In genomic region chr1:9234223-9235122, GRCh38 we compare ENCODE assay signal across 1 cellular context.
TF ChIP-seq lines count a peak whose summit lies in the region.

A gene with protein sequence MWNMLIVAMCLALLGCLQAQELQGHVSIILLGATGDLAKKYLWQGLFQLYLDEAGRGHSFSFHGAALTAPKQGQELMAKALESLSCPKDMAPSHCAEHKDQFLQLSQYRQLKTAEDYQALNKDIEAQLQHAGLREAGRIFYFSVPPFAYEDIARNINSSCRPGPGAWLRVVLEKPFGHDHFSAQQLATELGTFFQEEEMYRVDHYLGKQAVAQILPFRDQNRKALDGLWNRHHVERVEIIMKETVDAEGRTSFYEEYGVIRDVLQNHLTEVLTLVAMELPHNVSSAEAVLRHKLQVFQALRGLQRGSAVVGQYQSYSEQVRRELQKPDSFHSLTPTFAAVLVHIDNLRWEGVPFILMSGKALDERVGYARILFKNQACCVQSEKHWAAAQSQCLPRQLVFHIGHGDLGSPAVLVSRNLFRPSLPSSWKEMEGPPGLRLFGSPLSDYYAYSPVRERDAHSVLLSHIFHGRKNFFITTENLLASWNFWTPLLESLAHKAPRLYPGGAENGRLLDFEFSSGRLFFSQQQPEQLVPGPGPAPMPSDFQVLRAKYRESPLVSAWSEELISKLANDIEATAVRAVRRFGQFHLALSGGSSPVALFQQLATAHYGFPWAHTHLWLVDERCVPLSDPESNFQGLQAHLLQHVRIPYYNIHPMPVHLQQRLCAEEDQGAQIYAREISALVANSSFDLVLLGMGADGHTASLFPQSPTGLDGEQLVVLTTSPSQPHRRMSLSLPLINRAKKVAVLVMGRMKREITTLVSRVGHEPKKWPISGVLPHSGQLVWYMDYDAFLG (plus strand): TSS chr1:9234774. CDS start chr1:9244935, 10,161 bp downstream.

TF ChIP-seq in HepG2, 621 proteins besides CTCF, POLR2A, EP300 and RAD21 (continued from another document and continues in another):
- TF ChIP-seq ZNF512B (CRISPR knock-in tag; IDR thresholded peaks at IDR 0.05; ENCODE audit: borderline replicate concordance) (no peak), SAFB2 (CRISPR knock-in tag; IDR thresholded peaks at IDR 0.05; ENCODE audit: borderline replicate concordance, low read depth) (peak; percentile 92), KLF12 (CRISPR knock-in tag; IDR thresholded peaks at IDR 0.05; ENCODE audit: borderline replicate concordance) (peak; percentile 93), THYN1 (CRISPR knock-in tag; IDR thresholded peaks at IDR 0.05; ENCODE audit: borderline replicate concordance, low read depth) (no peak), ZNF17 (CRISPR knock-in tag; IDR thresholded peaks at IDR 0.05) (no peak), ZNF430 (CRISPR knock-in tag; IDR thresholded peaks at IDR 0.05) (no peak), YEATS4 (CRISPR knock-in tag; IDR thresholded peaks at IDR 0.05; ENCODE audit: borderline replicate concordance) (peak; percentile 88; the same call in 1 of the 2 replicates), TCF7 (IDR thresholded peaks at IDR 0.05; ENCODE audit: low read depth) (peak; percentile 72; the same call in 1 of the 2 replicates), ZNF280B (CRISPR knock-in tag; IDR thresholded peaks at IDR 0.05; ENCODE audit: borderline replicate concordance) (no peak), KDM1A (CRISPR knock-in tag; IDR thresholded peaks at IDR 0.05) (peak; percentile 99), SMC3 (IDR thresholded peaks at IDR 0.05; ENCODE audit: low read length) (no peak), ZSCAN9 (CRISPR knock-in tag; IDR thresholded peaks at IDR 0.05; ENCODE audit: borderline replicate concordance) (no peak; the same call in 1 of the 2 replicates), ZFP90 (CRISPR knock-in tag; IDR thresholded peaks at IDR 0.05; ENCODE audit: borderline replicate concordance) (peak; percentile 69; the same call in 1 of the 2 replicates), ZNF850 (CRISPR knock-in tag; conservative IDR thresholded peaks at IDR 0.05) (no peak), KDM6A (CRISPR knock-in tag; IDR thresholded peaks at IDR 0.05; ENCODE audit: low read depth) (no peak), NR3C1 (CRISPR knock-in tag; IDR thresholded peaks at IDR 0.05) (no peak), MBD4 (IDR thresholded peaks at IDR 0.05; ENCODE audit: borderline replicate concordance, low read length) (no peak), ZNF770 (CRISPR knock-in tag; IDR thresholded peaks at IDR 0.05) (no peak), SMAD1 (CRISPR knock-in tag; IDR thresholded peaks at IDR 0.05; ENCODE audit: borderline replicate concordance, low read depth) (peak; percentile 78; the same call in 1 of the 2 replicates), MXD4 (CRISPR knock-in tag; IDR thresholded peaks at IDR 0.05) (no peak; the same call in 1 of the 2 replicates), ZNF317 (CRISPR knock-in tag; IDR thresholded peaks at IDR 0.05) (peak; percentile 68; the same call in 1 of the 2 replicates), ZXDC (CRISPR knock-in tag; IDR thresholded peaks at IDR 0.05) (no peak; the same call in 1 of the 2 replicates), ZFP36 (IDR thresholded peaks at IDR 0.05; ENCODE audit: borderline replicate concordance, low read depth, low read length, partially characterized antibody) (no peak), ZNF205 (CRISPR knock-in tag; IDR thresholded peaks at IDR 0.05) (peak; percentile 62; the same call in 1 of the 2 replicates)
- TF ChIP-seq, protein P1, sequence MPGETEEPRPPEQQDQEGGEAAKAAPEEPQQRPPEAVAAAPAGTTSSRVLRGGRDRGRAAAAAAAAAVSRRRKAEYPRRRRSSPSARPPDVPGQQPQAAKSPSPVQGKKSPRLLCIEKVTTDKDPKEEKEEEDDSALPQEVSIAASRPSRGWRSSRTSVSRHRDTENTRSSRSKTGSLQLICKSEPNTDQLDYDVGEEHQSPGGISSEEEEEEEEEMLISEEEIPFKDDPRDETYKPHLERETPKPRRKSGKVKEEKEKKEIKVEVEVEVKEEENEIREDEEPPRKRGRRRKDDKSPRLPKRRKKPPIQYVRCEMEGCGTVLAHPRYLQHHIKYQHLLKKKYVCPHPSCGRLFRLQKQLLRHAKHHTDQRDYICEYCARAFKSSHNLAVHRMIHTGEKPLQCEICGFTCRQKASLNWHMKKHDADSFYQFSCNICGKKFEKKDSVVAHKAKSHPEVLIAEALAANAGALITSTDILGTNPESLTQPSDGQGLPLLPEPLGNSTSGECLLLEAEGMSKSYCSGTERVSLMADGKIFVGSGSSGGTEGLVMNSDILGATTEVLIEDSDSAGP (CRISPR knock-in tag; IDR thresholded peaks at IDR 0.05; ENCODE audit: borderline replicate concordance), result peak; percentile 67; the same call in 1 of the 2 replicates
- TF ChIP-seq, protein P2, sequence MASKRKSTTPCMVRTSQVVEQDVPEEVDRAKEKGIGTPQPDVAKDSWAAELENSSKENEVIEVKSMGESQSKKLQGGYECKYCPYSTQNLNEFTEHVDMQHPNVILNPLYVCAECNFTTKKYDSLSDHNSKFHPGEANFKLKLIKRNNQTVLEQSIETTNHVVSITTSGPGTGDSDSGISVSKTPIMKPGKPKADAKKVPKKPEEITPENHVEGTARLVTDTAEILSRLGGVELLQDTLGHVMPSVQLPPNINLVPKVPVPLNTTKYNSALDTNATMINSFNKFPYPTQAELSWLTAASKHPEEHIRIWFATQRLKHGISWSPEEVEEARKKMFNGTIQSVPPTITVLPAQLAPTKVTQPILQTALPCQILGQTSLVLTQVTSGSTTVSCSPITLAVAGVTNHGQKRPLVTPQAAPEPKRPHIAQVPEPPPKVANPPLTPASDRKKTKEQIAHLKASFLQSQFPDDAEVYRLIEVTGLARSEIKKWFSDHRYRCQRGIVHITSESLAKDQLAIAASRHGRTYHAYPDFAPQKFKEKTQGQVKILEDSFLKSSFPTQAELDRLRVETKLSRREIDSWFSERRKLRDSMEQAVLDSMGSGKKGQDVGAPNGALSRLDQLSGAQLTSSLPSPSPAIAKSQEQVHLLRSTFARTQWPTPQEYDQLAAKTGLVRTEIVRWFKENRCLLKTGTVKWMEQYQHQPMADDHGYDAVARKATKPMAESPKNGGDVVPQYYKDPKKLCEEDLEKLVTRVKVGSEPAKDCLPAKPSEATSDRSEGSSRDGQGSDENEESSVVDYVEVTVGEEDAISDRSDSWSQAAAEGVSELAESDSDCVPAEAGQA (IDR thresholded peaks at IDR 0.05; ENCODE audit: low read depth), result 0 out of 2 replicates have a peak, but pooled peaks have one; percentile 19
- TF ChIP-seq, protein P2 (CRISPR knock-in tag; IDR thresholded peaks at IDR 0.05; ENCODE audit: borderline replicate concordance), result 0 out of 2 replicates have a peak, but pooled peaks have one; percentile 38
- TF ChIP-seq, protein P3, sequence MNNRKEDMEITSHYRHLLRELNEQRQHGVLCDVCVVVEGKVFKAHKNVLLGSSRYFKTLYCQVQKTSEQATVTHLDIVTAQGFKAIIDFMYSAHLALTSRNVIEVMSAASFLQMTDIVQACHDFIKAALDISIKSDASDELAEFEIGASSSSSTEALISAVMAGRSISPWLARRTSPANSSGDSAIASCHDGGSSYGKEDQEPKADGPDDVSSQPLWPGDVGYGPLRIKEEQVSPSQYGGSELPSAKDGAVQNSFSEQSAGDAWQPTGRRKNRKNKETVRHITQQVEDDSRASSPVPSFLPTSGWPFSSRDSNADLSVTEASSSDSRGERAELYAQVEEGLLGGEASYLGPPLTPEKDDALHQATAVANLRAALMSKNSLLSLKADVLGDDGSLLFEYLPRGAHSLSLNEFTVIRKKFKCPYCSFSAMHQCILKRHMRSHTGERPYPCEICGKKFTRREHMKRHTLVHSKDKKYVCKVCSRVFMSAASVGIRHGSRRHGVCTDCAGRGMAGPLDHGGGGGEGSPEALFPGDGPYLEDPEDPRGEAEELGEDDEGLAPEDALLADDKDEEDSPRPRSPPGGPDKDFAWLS (CRISPR knock-in tag; IDR thresholded peaks at IDR 0.05; ENCODE audit: borderline replicate concordance), result no peak
- TF ChIP-seq, protein P4, sequence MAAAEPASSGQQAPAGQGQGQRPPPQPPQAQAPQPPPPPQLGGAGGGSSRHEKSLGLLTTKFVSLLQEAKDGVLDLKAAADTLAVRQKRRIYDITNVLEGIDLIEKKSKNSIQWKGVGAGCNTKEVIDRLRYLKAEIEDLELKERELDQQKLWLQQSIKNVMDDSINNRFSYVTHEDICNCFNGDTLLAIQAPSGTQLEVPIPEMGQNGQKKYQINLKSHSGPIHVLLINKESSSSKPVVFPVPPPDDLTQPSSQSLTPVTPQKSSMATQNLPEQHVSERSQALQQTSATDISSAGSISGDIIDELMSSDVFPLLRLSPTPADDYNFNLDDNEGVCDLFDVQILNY (CRISPR knock-in tag; conservative IDR thresholded peaks at IDR 0.05), result no peak; the same call in 1 of the 2 replicates
